In the genomic region with DNA sequence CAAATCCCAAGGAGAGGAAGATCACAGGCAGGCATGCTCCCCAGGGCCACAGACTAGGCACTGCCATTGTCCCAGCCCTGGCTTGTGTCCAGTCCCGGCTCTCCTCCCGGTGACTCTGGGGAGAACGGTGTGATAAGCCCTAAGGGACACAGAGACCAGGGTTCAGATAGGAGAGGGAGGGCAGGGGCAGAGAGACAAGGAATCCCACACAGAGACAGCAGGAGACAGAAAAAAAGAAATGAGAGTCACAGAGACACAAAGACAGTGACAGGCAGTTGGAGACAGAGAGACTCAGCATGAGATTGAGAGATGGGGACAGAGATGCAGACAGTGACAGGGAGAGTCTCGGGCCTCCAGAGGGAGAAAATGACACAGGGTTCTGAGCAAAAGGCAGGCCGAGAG, we compare ENCODE assay signal across 12 cellular contexts. TPM values are rescaled to one million over a fixed set of nuclear protein-coding genes. Genes with fewer than 3 reads are reported as not detected.
A peak's percentile ranks its signal among the peaks of the same experiment; 100 is the strongest.
DNase-seq lines count a peak whose midpoint lies in the region; ATAC-seq and TF ChIP-seq lines count a peak whose summit lies in the region.
"Had no signal": no experiment of that assay in that cellular context is flagged by ENCODE, and none has a peak within 500 bp of the region (broad histone marks: within the 10 kb centered on the region; RNA-seq: fewer than 3 reads in every experiment).

No MANE protein-coding gene starts in this region.

- H4K20me1 ChIP-seq in fibroblast of lung (ENCODE audit: control insufficient read depth, extremely low read depth, insufficient read depth, low read length) (no peaks in the 10 kb centered on the region), Karpas-422 (ENCODE audit: insufficient read depth, low read depth, low read length) (no peaks in the 10 kb centered on the region)

- no peaks in the 10 kb centered on the region for H3K9me2 ChIP-seq in Karpas-422 (replicated peaks; ENCODE audit: insufficient read depth, low read length)

- H3K9me3 ChIP-seq in fibroblast of lung (ENCODE audit: control insufficient read depth, insufficient read depth, low read depth, low read length): no peaks in the 10 kb centered on the region
- H3K9me3 ChIP-seq in Karpas-422 (ENCODE audit: low read length): no peaks in the 10 kb centered on the region

- peaks cover 82% of the 10 kb centered on the region for H3K27me3 Mint-ChIP-seq in neural crest cell (ENCODE audit: low read depth)

- H3K79me2 ChIP-seq in fibroblast of lung (ENCODE audit: control insufficient read depth, insufficient read depth, low read length) (no peaks in the 10 kb centered on the region), Karpas-422 (ENCODE audit: low read length) (no peaks in the 10 kb centered on the region)

- no peaks in the 10 kb centered on the region for H3K36me3 Mint-ChIP-seq in neural crest cell (ENCODE audit: low read depth)

- H3K36me3 ChIP-seq in fibroblast of lung (ENCODE audit: control insufficient read depth, insufficient read depth, low read length) (no peaks in the 10 kb centered on the region), Karpas-422 (ENCODE audit: insufficient read depth, low read length) (no peaks in the 10 kb centered on the region)

- no peak overlapping the region for H3K9ac ChIP-seq in fibroblast of lung (ENCODE audit: insufficient read depth, low read length)
- H3K9ac ChIP-seq in Karpas-422 (ENCODE audit: low read length): no peak overlapping the region

- peak overlapping the region; percentile 79 for H3K4me3 Mint-ChIP-seq in neural crest cell

- no peak overlapping the region for H3K27ac Mint-ChIP-seq in neural crest cell (ENCODE audit: unreplicated experiment)

- no peak for ATAC-seq in HG02759 (IDR thresholded peaks at IDR 0.05; ENCODE audit: unreplicated experiment)

- H2AFZ ChIP-seq in fibroblast of lung (ENCODE audit: low read length) (no peak overlapping the region), Karpas-422 (ENCODE audit: low read length) (no peak overlapping the region)

- peak; percentile 63 for DNase-seq in DMS153 treated with DMSO at 0.1 percent for 48 hours (lab: John Stamatoyannopoulos, UW; ENCODE audit: unreplicated experiment)
- DNase-seq in DMS153 (lab: John Stamatoyannopoulos, UW): no peak
- peak; percentile 73 for DNase-seq in OCI-M1 (lab: John Stamatoyannopoulos, UW)
- DNase-seq in fibroblast of lung (ENCODE audit: low read depth in 2 of 2): no peak
- DNase-seq in neural crest cell (ENCODE audit: low read depth, low spot score): no peak
- no peak for DNase-seq in Karpas-422
- no peak for DNase-seq in GM19238 (ENCODE audit: insufficient read length, low spot score)
- DNase-seq: cortex of kidney, NCI-H2107 had no signal

- H3K4me1 ChIP-seq in fibroblast of lung (ENCODE audit: control insufficient read depth, extremely low read depth, insufficient read depth, low read length) (peaks cover 8% of the 10 kb centered on the region), Karpas-422 (ENCODE audit: low read length) (no peaks in the 10 kb centered on the region)

- peak overlapping the region; percentile 44 for H3K4me2 ChIP-seq in fibroblast of lung (ENCODE audit: extremely low read depth, insufficient read depth, low read length)
- no peak overlapping the region for H3K4me2 ChIP-seq in Karpas-422 (ENCODE audit: low read depth, low read length, poor library complexity, severe bottlenecking)

- H3K27ac ChIP-seq in fibroblast of lung (ENCODE audit: insufficient read depth, low read length) (no peak overlapping the region), Karpas-422 (ENCODE audit: low read length) (no peak overlapping the region)
- H3K27ac ChIP-seq: 22Rv1 had no signal

- no peak for TF ChIP-seq CTCF in fibroblast of lung (conservative IDR thresholded peaks at IDR 0.05 in 1 of 2, IDR thresholded peaks at IDR 0.05 in 1 of 2; ENCODE audit: low read depth in 1 of 2, low read length in 2 of 2)
- no peak for TF ChIP-seq CTCF in neural crest cell (conservative IDR thresholded peaks at IDR 0.05)

- peaks cover 22% of the 10 kb centered on the region for H3K4me1 Mint-ChIP-seq in neural crest cell

- H3K4me3 ChIP-seq in fibroblast of lung (replicated peaks in 1 of 4; ENCODE audit: control extremely low read depth in 1 of 4, insufficient read depth in 1 of 4, low read depth in 3 of 4, low read length in 4 of 4) (peak overlapping the region in 1 of 4 experiments; percentile 47), Karpas-422 (ENCODE audit: low read length) (no peak overlapping the region)

- H3K27me3 ChIP-seq in fibroblast of lung (ENCODE audit: control insufficient read depth, insufficient read depth, low read length): peaks cover 72% of the 10 kb centered on the region
- no peaks in the 10 kb centered on the region for H3K27me3 ChIP-seq in Karpas-422 (ENCODE audit: low read length)

- H3K9me3 Mint-ChIP-seq in neural crest cell: no peaks in the 10 kb centered on the region

RNA-seq across cellular contexts. Expression of gene INSRR, which starts 0.4 kb away (rescaled TPM):
- not detected in 2 replicates for total RNA-seq in fibroblast of lung
- polyA plus RNA-seq in fibroblast of lung: not detected in 2 replicates
- polyA plus RNA-seq in fibroblast of lung (2012): not detected in 2 replicates
- not detected in 2 replicates for polyA minus RNA-seq in fibroblast of lung (ENCODE audit: low replicate concordance)
- 0.07 TPM in 1 of 2 replicates, not detected in the other for total RNA-seq in neural crest cell
- not detected in 2 replicates for total RNA-seq in Karpas-422 (2014; rRNA removed; shearing (Covaris generic); ENCODE audit: low replicate concordance)
- total RNA-seq: pulmonary artery endothelial cell had no signal

RNA-seq across cellular contexts. Expression of gene NTRK1, which starts 2.1 kb away (rescaled TPM):
- total RNA-seq in fibroblast of lung (not detected in 2 replicates), neural crest cell (0.21 and 0.27 TPM in 2 replicates)
- not detected in 2 replicates for polyA plus RNA-seq in fibroblast of lung
- polyA plus RNA-seq in fibroblast of lung (2012): not detected in 2 replicates
- polyA minus RNA-seq in fibroblast of lung (ENCODE audit: low replicate concordance): not detected in 2 replicates
- not detected in 2 replicates for total RNA-seq in Karpas-422 (2014; rRNA removed; shearing (Covaris generic); ENCODE audit: low replicate concordance)

RNA-seq across cellular contexts. Expression of gene PEAR1, which starts 35.0 kb away (rescaled TPM):
- total RNA-seq in fibroblast of lung (2.3 and 2.6 TPM in 2 replicates), neural crest cell (6.8 and 6.9 TPM in 2 replicates)
- polyA plus RNA-seq in fibroblast of lung: 13.5 and 41.5 TPM in 2 replicates
- polyA plus RNA-seq in fibroblast of lung (2012): 15.5 and 55.2 TPM in 2 replicates
- 27.7 and 69.9 TPM in 2 replicates for polyA minus RNA-seq in fibroblast of lung (ENCODE audit: low replicate concordance)
- 0.22 TPM in 1 of 2 replicates, not detected in the other for total RNA-seq in Karpas-422 (2014; rRNA removed; shearing (Covaris generic); ENCODE audit: low replicate concordance)

RNA-seq across cellular contexts. Expression of gene SH2D2A, which starts 41.9 kb away (rescaled TPM):
- not detected in 2 replicates for total RNA-seq in fibroblast of lung
- not detected in 2 replicates for polyA plus RNA-seq in fibroblast of lung
- 0.08 and 0.16 TPM in 2 replicates for polyA plus RNA-seq in fibroblast of lung (2012)
- not detected in 2 replicates for polyA minus RNA-seq in fibroblast of lung (ENCODE audit: low replicate concordance)
- total RNA-seq in neural crest cell: 1.0 and 1.1 TPM in 2 replicates
- not detected in 2 replicates for total RNA-seq in Karpas-422 (2014; rRNA removed; shearing (Covaris generic); ENCODE audit: low replicate concordance)

Comparison
In these comparisons a context has a peak if more than half of its experiments do, and no peak if none do; other contexts are left out.
1. DNase-seq: peak in DMS153 treated with DMSO at 0.1 percent for 48 hours (single experiment) and OCI-M1 (single experiment); none in DMS153 (single experiment), fibroblast of lung (0 of 2), neural crest cell (single experiment), Karpas-422 (single experiment) and GM19238 (single experiment).